In genomic region chr1:63758805-63759204, GRCh38 we compare ENCODE assay signal across 18 cellular contexts. TPM values are rescaled to one million over a fixed set of nuclear protein-coding genes. Genes with fewer than 3 reads are reported as not detected.
"Had no signal": no experiment of that assay in that cellular context is flagged by ENCODE, and none has a peak within 500 bp of the region (broad histone marks: within the 10 kb centered on the region; RNA-seq: fewer than 3 reads in every experiment).

No MANE protein-coding gene starts in this region.

- ATAC-seq: activated CD8-positive, alpha-beta memory T cell treated with anti-CD3 and anti-CD28 coated beads, Interleukin-2, amount 10 ng/mL, durations not matched to agents 7 days and 5 days; foreskin keratinocyte; psoas muscle; right cardiac atrium; stimulated activated naive CD8-positive, alpha-beta T cell treated with anti-CD3 and anti-CD28 coated beads, Interleukin-15, amount 100 ng/mL, for 72 hours had no signal

- H3K27ac ChIP-seq: dorsolateral prefrontal cortex, foreskin keratinocyte, left ventricle myocardium inferior, psoas muscle, skin epidermis had no signal

- H3K4me3 ChIP-seq: dorsolateral prefrontal cortex, left ventricle myocardium inferior, psoas muscle, skin epidermis had no signal

- H3K36me3 ChIP-seq: left ventricle myocardium inferior had no signal

- DNase-seq: activated B cell treated with CpG ODN at 0.5 μM for 24 hours; activated CD4-positive, alpha-beta memory T cell treated with anti-CD3 and anti-CD28 coated beads, Interleukin-2, amount 10 ng/mL, durations not matched to agents 7 days and 5 days; activated CD4-positive, alpha-beta T cell treated with anti-CD3 and anti-CD28 coated beads for 48 hours; activated CD8-positive, alpha-beta memory T cell treated with anti-CD3 and anti-CD28 coated beads, Interleukin-2, amount 10 ng/mL, durations not matched to agents 7 days and 5 days; amniotic stem cell; caudate nucleus; dorsolateral prefrontal cortex; foreskin keratinocyte; glutamatergic neuron; hypothalamus; left ventricle myocardium inferior; mammary epithelial cell; psoas muscle; right cardiac atrium; stimulated activated CD4-positive, alpha-beta T cell treated with anti-CD3 and anti-CD28 coated beads, Interleukin-4, amount 100 ng/mL, for 1 hour; stimulated activated naive CD8-positive, alpha-beta T cell treated with anti-CD3 and anti-CD28 coated beads, Interleukin-15, amount 100 ng/mL, for 72 hours; T-helper 9 cell had no signal

- H3K27me3 ChIP-seq: dorsolateral prefrontal cortex, foreskin keratinocyte had no signal

- H3K9me3 ChIP-seq: left ventricle myocardium inferior, psoas muscle had no signal

- H3K4me1 ChIP-seq: foreskin keratinocyte, left ventricle myocardium inferior, psoas muscle had no signal

RNA-seq across cellular contexts. Expression of gene ROR1, which starts 15.0 kb away (rescaled TPM):
- total RNA-seq: activated CD8-positive, alpha-beta memory T cell treated with anti-CD3 and anti-CD28 coated beads, Interleukin-2, amount 10 ng/mL, durations not matched to agents 7 days and 5 days had no signal
